Comparison of ENCODE assay signal across 16 cellular contexts in the genomic region with DNA sequence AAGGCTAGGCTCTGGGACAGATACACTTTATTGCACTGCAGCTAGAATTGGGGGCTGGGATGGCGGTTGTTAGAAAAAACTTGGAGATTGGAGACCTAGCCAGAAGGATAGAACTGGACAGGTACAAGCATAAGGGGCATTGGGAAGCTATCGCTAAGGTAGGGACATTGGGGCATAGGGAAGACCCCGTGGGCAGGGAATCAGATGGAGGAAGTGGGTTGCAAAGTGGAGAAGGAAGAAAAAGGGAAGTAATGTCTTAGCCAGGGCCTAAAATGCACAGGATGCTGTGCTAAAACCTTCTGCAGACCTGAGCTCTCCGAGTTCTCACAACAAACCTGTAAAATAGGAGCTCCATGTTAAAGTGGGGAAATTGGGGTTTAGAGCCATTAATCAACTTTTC.
"Had no signal": no experiment of that assay in that cellular context is flagged by ENCODE, and none has a peak within 500 bp of the region (broad histone marks: within the 10 kb centered on the region; RNA-seq: fewer than 3 reads in every experiment).

No MANE protein-coding gene starts in this region.

- H3K9me3 ChIP-seq: ovary, psoas muscle, tibial artery had no signal

- H3K27ac ChIP-seq: cardiac muscle cell, ovary, skin epidermis, tibial artery had no signal

- H3K27me3 ChIP-seq: cardiac muscle cell, tibial artery had no signal

- H3K4me3 ChIP-seq: cardiac muscle cell, ovary, psoas muscle, skin epidermis, tibial artery had no signal

- H3K4me1 ChIP-seq: tibial artery had no signal

- DNase-seq: activated CD4-positive, alpha-beta T cell treated with anti-CD3 and anti-CD28 coated beads for 1 hour; activated CD8-positive, alpha-beta memory T cell treated with anti-CD3 and anti-CD28 coated beads for 24 hours; activated gamma-delta T cell; activated T-cell treated with anti-CD3 and anti-CD28 coated beads, Interleukin-2, amount 50 U/mL, for 72 hours; amniotic stem cell; effector CD8-positive, alpha-beta T cell; mesenchymal stem cell; naive thymus-derived CD8-positive, alpha-beta T cell; ovary; stimulated activated naive CD8-positive, alpha-beta T cell treated with anti-CD3 and anti-CD28 coated beads, Interleukin-15, Interleukin-2, amounts not matched to agents 100 U/mL and 50 U/mL, for 24 hours; tibial artery had no signal

- FAIRE-seq: urothelium cell line had no signal

- ATAC-seq: activated T-cell treated with anti-CD3 and anti-CD28 coated beads, Interleukin-2, amount 50 U/mL, for 72 hours; naive thymus-derived CD8-positive, alpha-beta T cell; right cardiac atrium; stimulated activated naive CD8-positive, alpha-beta T cell treated with anti-CD3 and anti-CD28 coated beads, Interleukin-15, Interleukin-2, amounts not matched to agents 100 U/mL and 50 U/mL, for 24 hours had no signal

- H3K36me3 ChIP-seq: cardiac muscle cell, ovary, tibial artery had no signal
